In genomic region chr1:965526-966134, GRCh38 we compare ENCODE assay signal across 6 cellular contexts. TPM values are rescaled to one million over a fixed set of nuclear protein-coding genes. Genes with fewer than 3 reads are reported as not detected.
DNase-seq lines count a peak whose midpoint lies in the region; ATAC-seq and TF ChIP-seq lines count a peak whose summit lies in the region.
"Had no signal": no experiment of that assay in that cellular context is flagged by ENCODE, and none has a peak within 500 bp of the region (broad histone marks: within the 10 kb centered on the region; RNA-seq: fewer than 3 reads in every experiment).

No MANE protein-coding gene starts in this region.

- no peaks in the 10 kb centered on the region for H3K36me3 Mint-ChIP-seq in activated T-helper 1 cell treated with anti-CD3 and anti-CD28 coated beads, Interleukin-12 subunit alpha, Interleukin-12 subunit beta, Interleukin-2, Interleukin-4 antibody, amounts not matched to agents 30 ng/mL and 10 ng/mL and 1 ng/mL, durations not matched to agents 14 hours and 24 hours and 36 hours (ENCODE audit: low read depth)

- H3K4me3 ChIP-seq in HUES6 (ENCODE audit: low read depth, low read length) (peak overlapping the region; percentile 78; the same call in 1 of the 2 replicates), prostate gland (no peak overlapping the region)

- WGBS in prostate gland: 88% methylated on average over 21 of the region's 26 CpGs

- H3K9ac ChIP-seq in HUES6 (ENCODE audit: low read length): no peak overlapping the region

- H3K36me3 ChIP-seq in HUES6 (ENCODE audit: control insufficient read depth, insufficient read depth, low read length): peaks cover 33% of the 10 kb centered on the region
- no peaks in the 10 kb centered on the region for H3K36me3 ChIP-seq in prostate gland

- H3K27me3 Mint-ChIP-seq in activated T-helper 1 cell treated with anti-CD3 and anti-CD28 coated beads, Interleukin-12 subunit alpha, Interleukin-12 subunit beta, Interleukin-2, Interleukin-4 antibody, amounts not matched to agents 30 ng/mL and 10 ng/mL and 1 ng/mL, durations not matched to agents 14 hours and 24 hours and 36 hours (ENCODE audit: insufficient read depth): peaks cover 4% of the 10 kb centered on the region

- H3K9me3 ChIP-seq in HUES6 (ENCODE audit: control insufficient read depth, insufficient read depth, low read depth, low read length) (no peaks in the 10 kb centered on the region), prostate gland (no peaks in the 10 kb centered on the region)

- no peaks in the 10 kb centered on the region for H3K4me1 Mint-ChIP-seq in activated T-helper 1 cell treated with anti-CD3 and anti-CD28 coated beads, Interleukin-12 subunit alpha, Interleukin-12 subunit beta, Interleukin-2, Interleukin-4 antibody, amounts not matched to agents 30 ng/mL and 10 ng/mL and 1 ng/mL, durations not matched to agents 14 hours and 24 hours and 36 hours (ENCODE audit: low read depth)

- peak overlapping the region; percentile 29 for H3K27ac Mint-ChIP-seq in activated T-helper 1 cell treated with anti-CD3 and anti-CD28 coated beads, Interleukin-12 subunit alpha, Interleukin-12 subunit beta, Interleukin-2, Interleukin-4 antibody, amounts not matched to agents 30 ng/mL and 10 ng/mL and 1 ng/mL, durations not matched to agents 14 hours and 24 hours and 36 hours

- no peak for DNase-seq in activated T-helper 1 cell treated with anti-CD3 and anti-CD28 coated beads, Interleukin-12 subunit alpha, Interleukin-12 subunit beta, Interleukin-2, Interleukin-4 antibody, amounts not matched to agents 30 ng/mL and 10 ng/mL and 1 ng/mL, durations not matched to agents 14 hours and 24 hours and 36 hours (ENCODE audit: low spot score)
- DNase-seq in prostate gland (ENCODE audit: low spot score): no peak
- DNase-seq: stimulated activated CD4-positive, alpha-beta T cell treated with anti-CD3 and anti-CD28 coated beads, Interleukin-4, amount 100 ng/mL, for 1 hour had no signal

- TF ChIP-seq POLR2A in prostate gland (IDR thresholded peaks at IDR 0.05): no peak

- no peaks in the 10 kb centered on the region for H3K9me3 Mint-ChIP-seq in activated T-helper 1 cell treated with anti-CD3 and anti-CD28 coated beads, Interleukin-12 subunit alpha, Interleukin-12 subunit beta, Interleukin-2, Interleukin-4 antibody, amounts not matched to agents 30 ng/mL and 10 ng/mL and 1 ng/mL, durations not matched to agents 14 hours and 24 hours and 36 hours

- intact Hi-C loops in activated T-helper 1 cell treated with anti-CD3 and anti-CD28 coated beads, Interleukin-12 subunit alpha, Interleukin-12 subunit beta, Interleukin-2, Interleukin-4 antibody, amounts not matched to agents 30 ng/mL and 10 ng/mL and 1 ng/mL, durations not matched to agents 14 hours and 24 hours and 36 hours (cut with micrococcal nuclease): no loop called here
- intact Hi-C loops in prostate gland (cut with DNase I): loop anchor here (5.0 kb wide), 1 partner anchor 58 kb away; no protein-coding TSS in a partner anchor

- H3K4me3 Mint-ChIP-seq in activated T-helper 1 cell treated with anti-CD3 and anti-CD28 coated beads, Interleukin-12 subunit alpha, Interleukin-12 subunit beta, Interleukin-2, Interleukin-4 antibody, amounts not matched to agents 30 ng/mL and 10 ng/mL and 1 ng/mL, durations not matched to agents 14 hours and 24 hours and 36 hours: no peak overlapping the region

- H3K4me1 ChIP-seq in HUES6 (ENCODE audit: control insufficient read depth, insufficient read depth, low read length) (peaks cover 22% of the 10 kb centered on the region), prostate gland (replicated peaks) (peaks cover 6% of the 10 kb centered on the region)

- H3K27ac ChIP-seq in HUES6 (ENCODE audit: low read depth, low read length) (no peak overlapping the region), prostate gland (peak overlapping the region; percentile 85 to 89)

- H3K27me3 ChIP-seq in HUES6 (ENCODE audit: control insufficient read depth, insufficient read depth, low read length) (peaks cover 69% of the 10 kb centered on the region), prostate gland (replicated peaks; ENCODE audit: insufficient read depth) (no peaks in the 10 kb centered on the region)

- ATAC-seq in HG02973 (IDR thresholded peaks at IDR 0.05; ENCODE audit: unreplicated experiment) (no peak), GM21526 (IDR thresholded peaks at IDR 0.05; ENCODE audit: low FRiP score, unreplicated experiment) (no peak)

- TF ChIP-seq CTCF in prostate gland (IDR thresholded peaks at IDR 0.05): no peak

RNA-seq across cellular contexts. Expression of gene PLEKHN1, which starts 0.7 kb away (rescaled TPM):
- total RNA-seq in activated T-helper 1 cell treated with anti-CD3 and anti-CD28 coated beads, Interleukin-12 subunit alpha, Interleukin-12 subunit beta, Interleukin-2, Interleukin-4 antibody, amounts not matched to agents 30 ng/mL and 10 ng/mL and 1 ng/mL, durations not matched to agents 14 hours and 24 hours and 36 hours: 1.7 and 1.8 TPM in 2 replicates
- total RNA-seq in prostate gland: 1 to 10 TPM; 1.4 to 6.4 TPM

RNA-seq across cellular contexts. Expression of gene KLHL17, which starts 5.2 kb away (rescaled TPM):
- 47.3 and 49.7 TPM in 2 replicates for total RNA-seq in activated T-helper 1 cell treated with anti-CD3 and anti-CD28 coated beads, Interleukin-12 subunit alpha, Interleukin-12 subunit beta, Interleukin-2, Interleukin-4 antibody, amounts not matched to agents 30 ng/mL and 10 ng/mL and 1 ng/mL, durations not matched to agents 14 hours and 24 hours and 36 hours
- 10 to 100 TPM; 10.9 to 24.5 TPM for total RNA-seq in prostate gland

RNA-seq across cellular contexts. Expression of gene NOC2L, which starts 6.6 kb away (rescaled TPM):
- total RNA-seq in activated T-helper 1 cell treated with anti-CD3 and anti-CD28 coated beads, Interleukin-12 subunit alpha, Interleukin-12 subunit beta, Interleukin-2, Interleukin-4 antibody, amounts not matched to agents 30 ng/mL and 10 ng/mL and 1 ng/mL, durations not matched to agents 14 hours and 24 hours and 36 hours: 180 TPM in 2 replicates
- total RNA-seq in prostate gland: 10 to 100 TPM; 43.2 to 65.5 TPM

RNA-seq across cellular contexts. Expression of gene PERM1, which starts 16.3 kb away (rescaled TPM):
- not detected in 2 replicates for total RNA-seq in activated T-helper 1 cell treated with anti-CD3 and anti-CD28 coated beads, Interleukin-12 subunit alpha, Interleukin-12 subunit beta, Interleukin-2, Interleukin-4 antibody, amounts not matched to agents 30 ng/mL and 10 ng/mL and 1 ng/mL, durations not matched to agents 14 hours and 24 hours and 36 hours
- total RNA-seq in prostate gland: 1 to 10 TPM in 1 of 2 donors, under 1 TPM in 1; 0.80 to 3.9 TPM

RNA-seq across cellular contexts. Expression of gene HES4, which starts 34.3 kb away (rescaled TPM):
- total RNA-seq in activated T-helper 1 cell treated with anti-CD3 and anti-CD28 coated beads, Interleukin-12 subunit alpha, Interleukin-12 subunit beta, Interleukin-2, Interleukin-4 antibody, amounts not matched to agents 30 ng/mL and 10 ng/mL and 1 ng/mL, durations not matched to agents 14 hours and 24 hours and 36 hours: 1.8 and 2.9 TPM in 2 replicates
- total RNA-seq in prostate gland: 10 to 100 TPM; 45.8 to 82.6 TPM
